ENCODE assay signal across 1 cellular context in the genomic region with DNA sequence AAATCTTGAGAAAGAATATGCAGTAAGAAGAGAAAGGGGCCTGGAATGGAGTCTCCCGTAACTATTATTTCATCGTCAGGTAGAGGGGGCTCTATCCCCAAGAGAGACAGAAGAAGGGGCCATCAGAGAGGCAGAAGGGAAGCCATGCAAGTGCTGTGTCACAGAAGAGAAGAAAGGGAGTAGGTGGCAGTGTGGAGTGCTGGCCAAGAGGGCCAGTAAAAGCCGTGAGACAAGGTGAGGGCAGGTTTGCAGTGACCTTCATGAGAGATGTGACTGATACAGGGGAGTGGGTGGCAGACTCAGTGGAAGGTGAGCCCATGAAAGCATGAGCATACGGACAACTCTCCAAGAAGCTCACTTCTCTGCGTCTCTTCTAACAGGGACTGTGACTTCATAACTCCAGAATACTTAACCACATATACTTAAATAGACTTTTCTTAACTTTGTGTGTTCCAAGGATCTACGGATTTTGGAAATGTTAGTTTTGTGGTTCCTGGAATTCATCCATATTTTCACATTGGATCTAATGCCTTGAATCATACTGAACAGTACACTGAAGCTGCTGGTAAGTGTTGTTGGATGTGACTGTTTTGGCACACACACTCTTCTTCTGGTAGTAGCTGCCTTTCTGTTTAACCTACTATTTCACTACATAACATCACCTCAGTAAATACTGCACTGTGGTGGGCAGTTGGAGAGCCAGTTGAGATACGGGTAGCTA.
TF ChIP-seq lines count a peak whose summit lies in the region.

No MANE protein-coding gene starts in this region.

TF ChIP-seq in GM12878, 131 proteins besides CTCF, POLR2A, EP300 and RAD21:
- TF ChIP-seq, protein P1, sequence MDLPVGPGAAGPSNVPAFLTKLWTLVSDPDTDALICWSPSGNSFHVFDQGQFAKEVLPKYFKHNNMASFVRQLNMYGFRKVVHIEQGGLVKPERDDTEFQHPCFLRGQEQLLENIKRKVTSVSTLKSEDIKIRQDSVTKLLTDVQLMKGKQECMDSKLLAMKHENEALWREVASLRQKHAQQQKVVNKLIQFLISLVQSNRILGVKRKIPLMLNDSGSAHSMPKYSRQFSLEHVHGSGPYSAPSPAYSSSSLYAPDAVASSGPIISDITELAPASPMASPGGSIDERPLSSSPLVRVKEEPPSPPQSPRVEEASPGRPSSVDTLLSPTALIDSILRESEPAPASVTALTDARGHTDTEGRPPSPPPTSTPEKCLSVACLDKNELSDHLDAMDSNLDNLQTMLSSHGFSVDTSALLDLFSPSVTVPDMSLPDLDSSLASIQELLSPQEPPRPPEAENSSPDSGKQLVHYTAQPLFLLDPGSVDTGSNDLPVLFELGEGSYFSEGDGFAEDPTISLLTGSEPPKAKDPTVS (IDR thresholded peaks at IDR 0.05; ENCODE audit: low read depth, low read length) = no peak
- no peak for TF ChIP-seq CBFB (IDR thresholded peaks at IDR 0.05; ENCODE audit: low read depth)
- TF ChIP-seq, protein P2, sequence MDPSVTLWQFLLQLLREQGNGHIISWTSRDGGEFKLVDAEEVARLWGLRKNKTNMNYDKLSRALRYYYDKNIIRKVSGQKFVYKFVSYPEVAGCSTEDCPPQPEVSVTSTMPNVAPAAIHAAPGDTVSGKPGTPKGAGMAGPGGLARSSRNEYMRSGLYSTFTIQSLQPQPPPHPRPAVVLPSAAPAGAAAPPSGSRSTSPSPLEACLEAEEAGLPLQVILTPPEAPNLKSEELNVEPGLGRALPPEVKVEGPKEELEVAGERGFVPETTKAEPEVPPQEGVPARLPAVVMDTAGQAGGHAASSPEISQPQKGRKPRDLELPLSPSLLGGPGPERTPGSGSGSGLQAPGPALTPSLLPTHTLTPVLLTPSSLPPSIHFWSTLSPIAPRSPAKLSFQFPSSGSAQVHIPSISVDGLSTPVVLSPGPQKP (IDR thresholded peaks at IDR 0.05; ENCODE audit: low read depth, low read length) = no peak
- no peak for TF ChIP-seq KDM1A (IDR thresholded peaks at IDR 0.05; ENCODE audit: borderline replicate concordance)
- TF ChIP-seq, protein P3, sequence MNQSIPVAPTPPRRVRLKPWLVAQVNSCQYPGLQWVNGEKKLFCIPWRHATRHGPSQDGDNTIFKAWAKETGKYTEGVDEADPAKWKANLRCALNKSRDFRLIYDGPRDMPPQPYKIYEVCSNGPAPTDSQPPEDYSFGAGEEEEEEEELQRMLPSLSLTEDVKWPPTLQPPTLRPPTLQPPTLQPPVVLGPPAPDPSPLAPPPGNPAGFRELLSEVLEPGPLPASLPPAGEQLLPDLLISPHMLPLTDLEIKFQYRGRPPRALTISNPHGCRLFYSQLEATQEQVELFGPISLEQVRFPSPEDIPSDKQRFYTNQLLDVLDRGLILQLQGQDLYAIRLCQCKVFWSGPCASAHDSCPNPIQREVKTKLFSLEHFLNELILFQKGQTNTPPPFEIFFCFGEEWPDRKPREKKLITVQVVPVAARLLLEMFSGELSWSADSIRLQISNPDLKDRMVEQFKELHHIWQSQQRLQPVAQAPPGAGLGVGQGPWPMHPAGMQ (IDR thresholded peaks at IDR 0.05; ENCODE audit: borderline replicate concordance) = no peak
- no peak for TF ChIP-seq NR2C2 (IDR thresholded peaks at IDR 0.05; ENCODE audit: borderline replicate concordance, control insufficient read depth, insufficient read length, low read depth)
- no peak for TF ChIP-seq EGR1 (IDR thresholded peaks at IDR 0.05; ENCODE audit: borderline replicate concordance in 1 of 2, low read depth in 2 of 2, low read length in 2 of 2)
- TF ChIP-seq HCFC1 (IDR thresholded peaks at IDR 0.05; ENCODE audit: low read length) = no peak
- no peak for TF ChIP-seq MEF2A (IDR thresholded peaks at IDR 0.05; ENCODE audit: insufficient read depth, low read depth, low read length)
